In genomic region chr2:214196260-214196659, GRCh38 we compare ENCODE assay signal across 18 cellular contexts.
A peak's percentile ranks its signal among the peaks of the same experiment; 100 is the strongest.
DNase-seq lines count a peak whose midpoint lies in the region; ATAC-seq and TF ChIP-seq lines count a peak whose summit lies in the region.
"Had no signal": no experiment of that assay in that cellular context is flagged by ENCODE, and none has a peak within 500 bp of the region (broad histone marks: within the 10 kb centered on the region; RNA-seq: fewer than 3 reads in every experiment).

No MANE protein-coding gene starts in this region.

- no peak overlapping the region for H3K23ac ChIP-seq in mesendoderm (ENCODE audit: low read length)

- intact Hi-C loops in mammary epithelial cell (cut with micrococcal nuclease) (no loop called here), MCF 10A (cut with micrococcal nuclease) (no loop called here)

- BruUV-seq in mammary epithelial cell (replicated peaks; lab: Mats Ljungman, UMichigan) (no TSS peak), MCF 10A (replicated peaks; lab: Mats Ljungman, UMichigan) (no TSS peak)

- H4K20me1 ChIP-seq in mammary epithelial cell (ENCODE audit: insufficient read depth, low read length): no peaks in the 10 kb centered on the region

- H3K4ac ChIP-seq in mesendoderm (ENCODE audit: low read depth, low read length): no peak overlapping the region

- H3K27me3 ChIP-seq in mammary epithelial cell (ENCODE audit: insufficient read depth, low read length): no peaks in the 10 kb centered on the region
- no peaks in the 10 kb centered on the region for H3K27me3 ChIP-seq in mesendoderm (ENCODE audit: insufficient read depth, low read length, poor library complexity)

- no peak overlapping the region for H2BK15ac ChIP-seq in mesendoderm (replicated peaks; ENCODE audit: low read depth)

- no peak overlapping the region for H2AK5ac ChIP-seq in mesendoderm (ENCODE audit: low read length)

- H3K4me1 Mint-ChIP-seq in MCF 10A (ENCODE audit: insufficient read depth, unreplicated experiment): no peaks in the 10 kb centered on the region

- no peak overlapping the region for H3K18ac ChIP-seq in mesendoderm (ENCODE audit: low read length)

- 91% methylated on average over 2 of the region's 2 CpGs for WGBS in mammary epithelial cell (ENCODE audit: low coverage, missing lambda C conversion rate)
- WGBS in mesendoderm (ENCODE audit: extremely low coverage, insufficient coverage, low lambda C conversion rate): no CpG with 5 or more reads among the region's 2 CpGs

- H3K27ac Mint-ChIP-seq in MCF 10A (ENCODE audit: low read depth, unreplicated experiment): no peak overlapping the region
- H3K27ac Mint-ChIP-seq: CD4-positive, alpha-beta T cell had no signal

- H3K4me1 ChIP-seq in mammary epithelial cell (ENCODE audit: insufficient read depth, low read length): peaks cover 12% of the 10 kb centered on the region
- no peaks in the 10 kb centered on the region for H3K4me1 ChIP-seq in mesendoderm (ENCODE audit: control insufficient read depth, low read depth, low read length)
- H3K4me1 ChIP-seq: Caco-2 had no signal

- H3K4me3 ChIP-seq in mammary epithelial cell (replicated peaks in 1 of 3; ENCODE audit: insufficient read depth in 1 of 3, low read depth in 2 of 3, low read length in 3 of 3) (no peak overlapping the region), mesendoderm (ENCODE audit: low read length) (no peak overlapping the region)
- H3K4me3 ChIP-seq: A549, HAP-1, K562 had no signal

- H3K27me3 Mint-ChIP-seq in MCF 10A (ENCODE audit: insufficient read depth, unreplicated experiment): no peaks in the 10 kb centered on the region
- H3K27me3 Mint-ChIP-seq: CD4-positive, alpha-beta T cell had no signal

- no peak overlapping the region for H3K4me3 Mint-ChIP-seq in MCF 10A (ENCODE audit: unreplicated experiment)
- H3K4me3 Mint-ChIP-seq: CD4-positive, alpha-beta T cell had no signal

- no peaks in the 10 kb centered on the region for H3K79me1 ChIP-seq in mesendoderm (ENCODE audit: low read length)

- H3K36me3 ChIP-seq in mammary epithelial cell (ENCODE audit: insufficient read depth, low read length) (no peaks in the 10 kb centered on the region), mesendoderm (ENCODE audit: control insufficient read depth, insufficient read depth, low read length) (no peaks in the 10 kb centered on the region)
- H3K36me3 ChIP-seq: HAP-1 had no signal

- H3K27ac ChIP-seq in mammary epithelial cell (ENCODE audit: insufficient read depth, low read depth, low read length) (no peak overlapping the region), mesendoderm (ENCODE audit: low read depth, low read length) (no peak overlapping the region)
- H3K27ac ChIP-seq: 22Rv1, A549, C4-2B had no signal

- peak; percentile 60 for ATAC-seq in left lobe of liver
- no peak for ATAC-seq in GM21619 (IDR thresholded peaks at IDR 0.05; ENCODE audit: unreplicated experiment)
- ATAC-seq: A549, K562 had no signal

- H4K5ac ChIP-seq in mesendoderm (ENCODE audit: low read length): no peak overlapping the region

- H3K9me3 ChIP-seq in mammary epithelial cell (replicated peaks; ENCODE audit: insufficient read depth, low read length): no peaks in the 10 kb centered on the region
- H3K9me3 ChIP-seq: A549, Caco-2, HAP-1 had no signal

- TF ChIP-seq CTCF in mammary epithelial cell (conservative IDR thresholded peaks at IDR 0.05 in 1 of 2, IDR thresholded peaks at IDR 0.05 in 1 of 2; ENCODE audit: extremely low read depth in 1 of 2, insufficient read depth in 1 of 2, low read depth in 1 of 2, low read length in 2 of 2): no peak
- no peak for TF ChIP-seq CTCF in MCF 10A (IDR thresholded peaks at IDR 0.05; ENCODE audit: unreplicated experiment)
- TF ChIP-seq CTCF in GM13977 (IDR thresholded peaks at IDR 0.05; ENCODE audit: extremely low read depth, insufficient read depth, missing control alignments): no peak

- no peak overlapping the region for H4K8ac ChIP-seq in mesendoderm (ENCODE audit: low read depth, low read length)

- dilution Hi-C loops in mammary epithelial cell (cut with HindIII; ENCODE audit: low sequenced_read_pairs): no loop called here

- peak overlapping the region; percentile 11 for H2AFZ ChIP-seq in mammary epithelial cell (ENCODE audit: low read depth, low read length)

- in situ Hi-C loops in mammary epithelial cell (cut with MboI; ENCODE audit: low sequenced_read_pairs in 2 of 2) (no loop called here), GM13977 (cut with MboI; ENCODE audit: low pct_unique_long_range_greater_than_20kb, low sequenced_read_pairs, unreplicated experiment) (no loop called here)

- DNase-seq in mammary epithelial cell (no peak), MCF 10A (ENCODE audit: unreplicated experiment) (no peak), left lobe of liver (ENCODE audit: low spot score) (no peak), mesendoderm (peak; percentile 23), NCI-H146 (lab: John Stamatoyannopoulos, UW) (no peak), GM13977 (ENCODE audit: low spot score) (no peak)
- DNase-seq: AML-193; Caco-2; CD4-positive, alpha-beta T cell; DMS153; DMS79; GDM1 had no signal

- H3K36me3 Mint-ChIP-seq in MCF 10A (ENCODE audit: insufficient read depth, unreplicated experiment): no peaks in the 10 kb centered on the region

- no peak overlapping the region for H3K56ac ChIP-seq in mesendoderm (ENCODE audit: low read length)

- CTCF ChIA-PET in mammary epithelial cell (lab: Charles Lee; ENCODE audit: low non-redundant PET): no interaction called here
- CTCF ChIA-PET in MCF 10A (lab: Yijun Ruan, JAX): no interaction called here

- POLR2A ChIA-PET in MCF 10A (lab: Yijun Ruan, JAX): no interaction called here

- no peak overlapping the region for H3K4me2 ChIP-seq in mammary epithelial cell (ENCODE audit: insufficient read depth, low read depth, low read length)
- no peak overlapping the region for H3K4me2 ChIP-seq in mesendoderm (ENCODE audit: low read length)
- H3K4me2 ChIP-seq: A549 had no signal

- H3K9me3 Mint-ChIP-seq in MCF 10A (ENCODE audit: unreplicated experiment): no peaks in the 10 kb centered on the region
- H3K9me3 Mint-ChIP-seq: CD4-positive, alpha-beta T cell had no signal

- H3K79me2 ChIP-seq in mammary epithelial cell (ENCODE audit: insufficient read depth, low read length): no peaks in the 10 kb centered on the region
- H3K79me2 ChIP-seq in mesendoderm (ENCODE audit: control insufficient read depth, insufficient read depth, low read length): no peaks in the 10 kb centered on the region

- no peak overlapping the region for H2BK5ac ChIP-seq in mesendoderm (ENCODE audit: low read length)

- H3K9ac ChIP-seq in mammary epithelial cell (ENCODE audit: insufficient read depth, low read length) (no peak overlapping the region), mesendoderm (ENCODE audit: low read length) (no peak overlapping the region)

- H2BK120ac ChIP-seq in mesendoderm (ENCODE audit: low read depth, low read length): no peak overlapping the region
